In the genomic region with DNA sequence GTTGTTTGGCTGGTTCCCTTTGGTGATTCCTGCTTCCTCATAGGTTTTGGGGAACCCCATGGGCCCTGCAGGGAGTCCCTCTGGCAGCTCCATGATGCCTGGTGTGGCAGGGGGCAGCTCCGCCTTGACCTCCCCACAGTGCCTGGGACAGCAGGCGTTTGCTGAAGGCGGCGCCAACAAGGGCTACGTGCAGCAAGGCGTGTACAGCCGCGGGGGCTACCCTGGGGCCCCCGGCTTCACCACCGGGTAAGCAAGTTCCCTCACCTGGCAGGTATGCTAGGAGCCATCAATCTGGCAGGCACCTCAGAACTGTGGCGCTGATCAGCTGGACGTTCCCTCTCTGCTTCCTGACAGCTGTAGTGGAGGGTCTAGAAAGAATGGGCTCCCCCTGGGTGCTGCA, we compare ENCODE assay signal across 17 cellular contexts.
"Had no signal": no experiment of that assay in that cellular context is flagged by ENCODE, and none has a peak within 500 bp of the region (broad histone marks: within the 10 kb centered on the region; RNA-seq: fewer than 3 reads in every experiment).

No MANE protein-coding gene starts in this region.

- H3K27ac Mint-ChIP-seq: dendritic cell treated with granulocyte-macrophage colony-stimulating factor and Interleukin-4, amounts not matched to agents 40 ng/mL and 50 ng/mL, for 4 days; mesothelial cell of epicardium; stimulated activated naive CD8-positive, alpha-beta T cell treated with anti-CD3 and anti-CD28 coated beads, Interleukin-15, Interleukin-2, amounts not matched to agents 100 ng/mL and 50 ng/mL, for 24 hours had no signal

- H3K27me3 ChIP-seq: foreskin keratinocyte, left lung, neutrophil had no signal

- DNase-seq: erythroblast; foreskin keratinocyte; islet precursor cell; left lung; lower lobe of right lung; retina; stimulated activated CD4-positive, alpha-beta T cell treated with anti-CD3 and anti-CD28 coated beads, Interleukin-12 subunit alpha, Interleukin-12 subunit beta, amount 100 ng/mL, for 4 hours; trophoblast cell had no signal

- H3K27ac ChIP-seq: foreskin keratinocyte, neutrophil, psoas muscle had no signal

- H3K9me3 ChIP-seq: left lung, lower lobe of right lung, neutrophil, psoas muscle had no signal

- H3K4me3 Mint-ChIP-seq: central memory CD8-positive, alpha-beta T cell; dendritic cell treated with granulocyte-macrophage colony-stimulating factor and Interleukin-4, amounts not matched to agents 40 ng/mL and 50 ng/mL, for 4 days; memory B cell; mesothelial cell of epicardium; stimulated activated naive CD8-positive, alpha-beta T cell treated with anti-CD3 and anti-CD28 coated beads, Interleukin-15, Interleukin-2, amounts not matched to agents 100 ng/mL and 50 ng/mL, for 24 hours had no signal

- H3K9me3 Mint-ChIP-seq: central memory CD8-positive, alpha-beta T cell; dendritic cell treated with granulocyte-macrophage colony-stimulating factor and Interleukin-4, amounts not matched to agents 40 ng/mL and 50 ng/mL, for 4 days; memory B cell; nephron; stimulated activated naive CD8-positive, alpha-beta T cell treated with anti-CD3 and anti-CD28 coated beads, Interleukin-15, Interleukin-2, amounts not matched to agents 100 ng/mL and 50 ng/mL, for 24 hours had no signal

- H3K27me3 Mint-ChIP-seq: central memory CD8-positive, alpha-beta T cell; dendritic cell treated with granulocyte-macrophage colony-stimulating factor and Interleukin-4, amounts not matched to agents 40 ng/mL and 50 ng/mL, for 4 days; memory B cell; stimulated activated naive CD8-positive, alpha-beta T cell treated with anti-CD3 and anti-CD28 coated beads, Interleukin-15, Interleukin-2, amounts not matched to agents 100 ng/mL and 50 ng/mL, for 24 hours had no signal

- H3K4me1 ChIP-seq: foreskin keratinocyte had no signal

- H3K4me3 ChIP-seq: left lung, lower lobe of right lung, psoas muscle, skin epidermis had no signal

- ATAC-seq: foreskin keratinocyte, psoas muscle had no signal
